Comparison of ENCODE assay signal across 8 cellular contexts in the genomic region with DNA sequence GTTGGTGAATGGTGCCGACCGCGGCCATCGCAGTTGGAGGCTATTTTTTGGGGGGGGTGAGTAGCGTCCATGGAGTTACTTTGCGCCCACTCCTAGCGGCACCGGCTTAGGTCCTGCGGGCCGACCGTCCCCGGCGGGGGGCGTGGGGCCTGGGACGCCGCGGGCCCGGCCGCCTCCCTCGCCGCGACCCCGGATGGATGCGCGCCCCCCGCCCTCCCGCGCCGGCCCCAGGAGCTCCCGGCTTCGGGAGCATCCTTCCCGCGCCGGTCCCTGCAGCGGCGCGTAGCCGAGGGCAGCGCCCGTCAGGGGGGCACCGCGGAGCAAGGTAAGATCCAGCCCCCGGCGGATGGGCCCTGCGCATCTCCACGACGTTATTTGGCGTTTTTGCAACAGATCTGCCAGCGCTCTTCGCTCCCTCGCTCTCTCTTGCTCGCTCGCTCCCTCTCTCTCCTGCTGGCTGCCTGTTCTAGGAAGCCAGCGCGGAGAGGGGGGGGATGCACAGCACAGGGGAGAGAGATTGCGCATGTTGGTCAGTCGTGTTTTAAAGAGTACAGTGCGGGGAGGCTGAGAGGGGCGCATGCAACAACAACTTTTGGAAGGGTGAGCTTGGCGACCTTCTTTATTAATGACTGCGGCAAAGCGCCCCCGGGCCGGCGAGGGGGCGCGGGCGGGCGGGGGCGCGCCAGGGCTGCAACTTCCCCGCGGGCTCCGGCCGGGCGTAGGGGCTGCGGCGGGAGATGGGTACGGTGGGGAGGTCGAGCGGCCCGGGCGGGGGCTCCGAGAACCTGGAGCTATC. TPM values are rescaled to one million over a fixed set of nuclear protein-coding genes. Genes with fewer than 3 reads are reported as not detected.
DNase-seq lines count a peak whose midpoint lies in the region; ATAC-seq and TF ChIP-seq lines count a peak whose summit lies in the region.

No MANE protein-coding gene starts in this region.

- DNase-seq in DMS53 (lab: John Stamatoyannopoulos, UW) = peak; percentile 93
- peak; percentile 42 for DNase-seq in NCI-H2196 (lab: John Stamatoyannopoulos, UW; ENCODE audit: unreplicated experiment)
- peak; percentile 27 to 42 for DNase-seq in activated CD4-positive, alpha-beta T cell treated with anti-CD3 and anti-CD28 coated beads for 24 hours (ENCODE audit: low read depth in 2 of 2)
- DNase-seq in choroid plexus epithelial cell (ENCODE audit: low read depth) = peak; percentile 91
- DNase-seq in kidney epithelial cell (ENCODE audit: low read depth) = no peak
- peak; percentile 37 to 44 for DNase-seq in stimulated activated CD4-positive, alpha-beta T cell treated with anti-CD3 and anti-CD28 coated beads, Interleukin-15, amount 100 ng/mL, for 1 hour (ENCODE audit: low read depth in 1 of 2, low spot score in 1 of 2)

- H3K4me3 ChIP-seq in choroid plexus epithelial cell (ENCODE audit: low read depth, low read length) = peak overlapping the region; percentile 86
- H3K4me3 ChIP-seq in kidney epithelial cell (ENCODE audit: low read depth, low read length) = peak overlapping the region; percentile 79

- H3K27me3 ChIP-seq in kidney epithelial cell (ENCODE audit: control insufficient read depth, insufficient read depth, low read length) = no peaks in the 10 kb centered on the region

- TF ChIP-seq CTCF in choroid plexus epithelial cell (conservative IDR thresholded peaks at IDR 0.05; ENCODE audit: low read depth, low read length) (peak; percentile 37), kidney epithelial cell (IDR thresholded peaks at IDR 0.05; ENCODE audit: insufficient read depth, low read length, poor library complexity, severe bottlenecking) (no peak)

- ATAC-seq in HG02588 (IDR thresholded peaks at IDR 0.05; ENCODE audit: unreplicated experiment) = peak; percentile 12
- ATAC-seq in GM18520 (IDR thresholded peaks at IDR 0.05; ENCODE audit: unreplicated experiment) = no peak

- H3K36me3 ChIP-seq in kidney epithelial cell (ENCODE audit: control insufficient read depth, insufficient read depth, low read length) = no peaks in the 10 kb centered on the region

RNA-seq across cellular contexts. Expression of a gene that starts 0.4 kb away (rescaled TPM):
- 13.5 and 20.8 TPM in 2 replicates for total RNA-seq in kidney epithelial cell
